In genomic region chr3:181265750-181266333, GRCh38 we compare ENCODE assay signal across 8 cellular contexts.
DNase-seq lines count a peak whose midpoint lies in the region; ATAC-seq and TF ChIP-seq lines count a peak whose summit lies in the region.

No MANE protein-coding gene starts in this region.

- H3K27me3 Mint-ChIP-seq in activated naive CD8-positive, alpha-beta T cell treated with anti-CD3 and anti-CD28 coated beads, Interleukin-2, amount 10 ng/mL, durations not matched to agents 7 days and 5 days: peaks cover 5% of the 10 kb centered on the region

- H3K27ac Mint-ChIP-seq in activated naive CD8-positive, alpha-beta T cell treated with anti-CD3 and anti-CD28 coated beads, Interleukin-2, amount 10 ng/mL, durations not matched to agents 7 days and 5 days: peak overlapping the region; percentile 71

- POLR2A ChIA-PET in activated naive CD8-positive, alpha-beta T cell treated with anti-CD3 and anti-CD28 coated beads, Interleukin-2, amount 10 ng/mL, durations not matched to agents 7 days and 5 days (lab: Charles Lee): no interaction called here

- H3K9me3 Mint-ChIP-seq in activated naive CD8-positive, alpha-beta T cell treated with anti-CD3 and anti-CD28 coated beads, Interleukin-2, amount 10 ng/mL, durations not matched to agents 7 days and 5 days: peaks cover 4% of the 10 kb centered on the region

- H3K36me3 Mint-ChIP-seq in activated naive CD8-positive, alpha-beta T cell treated with anti-CD3 and anti-CD28 coated beads, Interleukin-2, amount 10 ng/mL, durations not matched to agents 7 days and 5 days: no peaks in the 10 kb centered on the region

- peaks cover 2% of the 10 kb centered on the region for H3K4me1 Mint-ChIP-seq in activated naive CD8-positive, alpha-beta T cell treated with anti-CD3 and anti-CD28 coated beads, Interleukin-2, amount 10 ng/mL, durations not matched to agents 7 days and 5 days

- no peaks in the 10 kb centered on the region for H3K27me3 ChIP-seq in WERI-Rb-1 (ENCODE audit: insufficient read depth, low read depth, severe bottlenecking)

- DNase-seq in COR-L47 (lab: John Stamatoyannopoulos, UW) (peak; percentile 31), hippocampal formation (lab: John Stamatoyannopoulos, UW) (no peak), HT-29 (ENCODE audit: low spot score) (no peak), OCI-M2 (lab: John Stamatoyannopoulos, UW; ENCODE audit: unreplicated experiment) (no peak), WERI-Rb-1 (no peak)
- no peak for DNase-seq in activated naive CD8-positive, alpha-beta T cell treated with anti-CD3 and anti-CD28 coated beads, Interleukin-2, amount 10 ng/mL, durations not matched to agents 7 days and 5 days

- H3K4me3 Mint-ChIP-seq in activated naive CD8-positive, alpha-beta T cell treated with anti-CD3 and anti-CD28 coated beads, Interleukin-2, amount 10 ng/mL, durations not matched to agents 7 days and 5 days: peak overlapping the region; percentile 73

- no peak for TF ChIP-seq CTCF in WERI-Rb-1 (IDR thresholded peaks at IDR 0.05; ENCODE audit: low read depth, low read length)

- no peaks in the 10 kb centered on the region for H3K36me3 ChIP-seq in WERI-Rb-1

- H3K9me3 ChIP-seq in WERI-Rb-1 (ENCODE audit: severe bottlenecking): no peaks in the 10 kb centered on the region

- no peak overlapping the region for H3K27ac ChIP-seq in WERI-Rb-1

- no peak overlapping the region for H3K4me3 ChIP-seq in WERI-Rb-1 (ENCODE audit: low read depth, low read length)

- ATAC-seq in GM19455 (IDR thresholded peaks at IDR 0.05; ENCODE audit: unreplicated experiment) (peak; percentile 93), HG03469 (IDR thresholded peaks at IDR 0.05; ENCODE audit: unreplicated experiment) (peak; percentile 57)
- ATAC-seq in activated naive CD8-positive, alpha-beta T cell treated with anti-CD3 and anti-CD28 coated beads, Interleukin-2, amount 10 ng/mL, durations not matched to agents 7 days and 5 days (ENCODE audit: low read depth): no peak
